ENCODE assay signal across 9 cellular contexts in the genomic region with DNA sequence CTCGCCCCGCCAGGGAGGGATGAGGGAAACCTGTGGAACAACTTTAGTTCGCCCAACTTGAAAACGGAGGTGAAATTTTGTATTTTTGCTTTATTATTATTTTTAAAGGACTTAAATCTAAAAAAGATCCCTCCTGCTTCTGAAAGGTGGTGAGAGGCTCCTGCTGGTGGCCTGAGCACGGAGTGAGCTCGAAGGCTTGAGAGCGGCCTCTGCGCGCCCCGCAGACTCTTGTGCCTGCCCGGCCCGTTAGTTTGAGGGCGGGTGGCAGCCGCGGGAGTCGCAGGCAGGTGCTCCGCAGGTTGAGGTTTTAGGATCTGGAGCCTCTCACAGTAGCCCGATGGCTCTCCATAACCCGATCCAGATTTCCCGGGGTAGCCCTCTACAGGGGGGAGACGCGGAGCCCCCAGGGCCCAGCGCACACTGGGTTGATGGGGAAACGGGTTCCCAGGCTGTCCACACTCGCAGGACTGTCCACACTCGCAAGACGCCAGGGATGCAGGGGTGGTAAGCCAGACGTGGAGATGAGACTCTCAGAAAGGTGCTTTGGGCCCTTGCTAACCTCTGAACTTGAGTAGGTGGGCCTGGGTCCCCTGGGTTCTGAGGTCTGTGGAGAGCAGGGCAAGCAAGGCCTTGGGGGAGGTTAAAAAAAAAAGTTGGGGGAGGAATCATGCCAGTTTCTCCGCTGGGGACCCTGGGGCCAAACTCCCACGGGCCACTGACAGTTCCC. TPM values are rescaled to one million over a fixed set of nuclear protein-coding genes. Genes with fewer than 3 reads are reported as not detected.
DNase-seq lines count a peak whose midpoint lies in the region; ATAC-seq lines count a peak whose summit lies in the region.
"Had no signal": no experiment of that assay in that cellular context is flagged by ENCODE, and none has a peak within 500 bp of the region (broad histone marks: within the 10 kb centered on the region; RNA-seq: fewer than 3 reads in every experiment).

No MANE protein-coding gene starts in this region.

- H3K4me3 ChIP-seq in iPS-18c (ENCODE audit: insufficient read depth, low read depth, low read length): peak overlapping the region; percentile 78

- no peaks in the 10 kb centered on the region for H3K9me3 ChIP-seq in iPS-18c (ENCODE audit: control insufficient read depth, insufficient read depth, low read length)
- H3K9me3 ChIP-seq: A549 had no signal

- peak overlapping the region; percentile 76 for H3K4me3 Mint-ChIP-seq in activated naive CD8-positive, alpha-beta T cell treated with anti-CD3 and anti-CD28 coated beads for 36 hours

- no peaks in the 10 kb centered on the region for H3K9me3 Mint-ChIP-seq in activated naive CD8-positive, alpha-beta T cell treated with anti-CD3 and anti-CD28 coated beads for 36 hours

- H3K36me3 Mint-ChIP-seq in activated naive CD8-positive, alpha-beta T cell treated with anti-CD3 and anti-CD28 coated beads for 36 hours: peaks cover 2% of the 10 kb centered on the region

- ATAC-seq in GM19452 (IDR thresholded peaks at IDR 0.05; ENCODE audit: unreplicated experiment): no peak

- no peak overlapping the region for H3K27ac Mint-ChIP-seq in activated naive CD8-positive, alpha-beta T cell treated with anti-CD3 and anti-CD28 coated beads for 36 hours

- DNase-seq in NCI-H748 (lab: John Stamatoyannopoulos, UW; ENCODE audit: unreplicated experiment) (peak; percentile 38), NCI-H748 treated with DMSO at 0.1 percent for 48 hours (lab: John Stamatoyannopoulos, UW) (no peak), NCI-H1048 (lab: John Stamatoyannopoulos, UW) (no peak)
- no peak for DNase-seq in activated naive CD8-positive, alpha-beta T cell treated with anti-CD3 and anti-CD28 coated beads for 36 hours
- DNase-seq in stimulated activated CD4-positive, alpha-beta T cell treated with anti-CD3 and anti-CD28 coated beads, Interleukin-2, amount 100 ng/mL, for 24 hours: peak; percentile 32 to 58
- DNase-seq in effector CD4-positive, alpha-beta T cell: no peak

- peaks cover 3% of the 10 kb centered on the region for H3K27me3 Mint-ChIP-seq in activated naive CD8-positive, alpha-beta T cell treated with anti-CD3 and anti-CD28 coated beads for 36 hours

- peaks cover 52% of the 10 kb centered on the region for H3K4me1 Mint-ChIP-seq in activated naive CD8-positive, alpha-beta T cell treated with anti-CD3 and anti-CD28 coated beads for 36 hours

RNA-seq across cellular contexts. Expression of gene SUPT3H, which starts 46.3 kb away (rescaled TPM):
- total RNA-seq in activated naive CD8-positive, alpha-beta T cell treated with anti-CD3 and anti-CD28 coated beads for 36 hours: 10 to 100 TPM; 13.6 to 14.4 TPM

Comparison
In these comparisons a context has a peak if more than half of its experiments do, and no peak if none do; other contexts are left out.
1. DNase-seq: peak in NCI-H748 (single experiment) and stimulated activated CD4-positive, alpha-beta T cell treated with anti-CD3 and anti-CD28 coated beads, Interleukin-2, amount 100 ng/mL, for 24 hours (2 of 2); none in NCI-H748 treated with DMSO at 0.1 percent for 48 hours (single experiment), activated naive CD8-positive, alpha-beta T cell treated with anti-CD3 and anti-CD28 coated beads for 36 hours (single experiment), effector CD4-positive, alpha-beta T cell (single experiment) and NCI-H1048 (single experiment).